8 cellular contexts compared by ENCODE assay signal in the genomic region with DNA sequence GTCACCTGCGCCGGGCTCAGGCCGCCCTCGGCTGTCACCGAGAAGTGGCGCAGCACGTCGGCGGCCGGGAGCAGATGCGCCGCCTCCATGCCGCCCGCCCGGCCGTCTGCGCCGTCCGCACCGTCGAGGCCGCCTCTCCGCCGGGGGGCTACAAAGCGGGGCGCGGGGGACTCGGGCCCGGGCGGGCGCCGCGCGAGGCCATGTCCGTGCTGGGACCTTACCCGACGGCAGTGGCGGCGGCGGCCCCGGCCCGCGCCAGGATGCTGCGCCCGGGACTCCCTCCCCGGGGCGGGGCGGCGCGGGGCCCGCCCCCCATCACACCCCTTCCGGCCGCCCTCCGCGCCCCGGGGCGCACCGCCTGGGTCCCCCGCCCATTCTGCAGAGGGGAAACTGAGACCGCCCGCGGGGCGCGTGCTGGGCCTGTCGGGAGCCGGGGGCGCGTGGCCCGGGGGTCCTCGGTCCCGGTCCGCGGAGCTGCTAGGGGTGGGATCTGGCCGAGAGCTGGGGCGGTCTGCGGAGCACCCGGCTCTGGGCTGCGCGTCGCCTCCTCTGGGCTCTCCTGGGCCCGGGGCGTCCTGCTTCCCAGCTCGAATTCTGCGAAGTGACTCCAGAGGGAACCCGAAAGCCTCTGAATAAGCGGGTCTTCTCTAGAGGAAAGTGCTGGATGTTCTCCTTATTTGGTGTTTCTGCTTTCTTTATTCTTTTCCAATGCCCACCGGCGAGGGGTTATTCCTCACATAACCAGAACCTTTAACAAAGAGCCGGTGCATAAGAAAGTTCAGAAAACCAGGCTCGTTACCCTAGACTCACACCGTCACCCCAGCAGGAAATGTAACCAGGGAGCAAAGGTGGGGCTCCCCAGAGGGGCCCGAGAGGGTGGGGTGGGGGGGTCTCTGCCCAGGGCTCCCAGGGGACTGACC. TPM values are rescaled to one million over a fixed set of nuclear protein-coding genes. Genes with fewer than 3 reads are reported as not detected.
DNase-seq lines count a peak whose midpoint lies in the region; ATAC-seq and TF ChIP-seq lines count a peak whose summit lies in the region.

A gene (minus strand): TSS at position 235 of the 920 bp plus-strand sequence. CDS start 146 bp downstream, at position 89.

- peak; percentile 59 for ATAC-seq in HG02610 (IDR thresholded peaks at IDR 0.05; ENCODE audit: unreplicated experiment)

- H3K4me1 ChIP-seq in right atrium auricular region, result peaks cover 0 to 54% of the 10 kb centered on the region in 2 donors

- peaks cover 3 to 5% of the 10 kb centered on the region in 2 donors for H3K27me3 ChIP-seq in right atrium auricular region

- no peaks in the 10 kb centered on the region for H3K9me3 ChIP-seq in right atrium auricular region

- no peaks in the 10 kb centered on the region for H3K36me3 ChIP-seq in right atrium auricular region

- H3K27ac ChIP-seq in right atrium auricular region, result peak within 1 kb of the TSS; percentile 46 to 58

- TF ChIP-seq CTCF in GM12875 (IDR thresholded peaks at IDR 0.05; ENCODE audit: borderline replicate concordance, insufficient read depth, low read depth, low read length) (no peak), right atrium auricular region (IDR thresholded peaks at IDR 0.05) (no peak)

- DNase-seq in RPMI8226, result peak; percentile 80
- peak in 3 of 4 experiments; percentile 32 to 72 (median 36) for DNase-seq in activated naive CD4-positive, alpha-beta T cell (lab: John Stamatoyannopoulos, UW)
- DNase-seq in right atrium auricular region (ENCODE audit: low spot score), result no peak
- peak; percentile 69 for DNase-seq in stimulated activated CD4-positive, alpha-beta T cell treated with anti-CD3 and anti-CD28 coated beads, Interleukin-12 subunit alpha, Interleukin-12 subunit beta, amount 100 ng/mL, for 4 hours
- DNase-seq in HK-2 (ENCODE audit: unreplicated experiment), result no peak
- DNase-seq in globus pallidus (ENCODE audit: low spot score), result no peak

- H3K4me3 ChIP-seq in GM12875 (ENCODE audit: low read depth, low read length) (peak within 1 kb of the TSS; percentile 91), right atrium auricular region (peak within 1 kb of the TSS; percentile 34 to 57)

RNA-seq across cellular contexts. Expression of the gene that starts here (rescaled TPM):
- 10 to 100 TPM in 1 of 2 donors, 1 to 10 TPM in 1; 5.5 to 12.2 TPM for total RNA-seq in right atrium auricular region

Comparison
In these comparisons a context has a peak if more than half of its experiments do, and no peak if none do; other contexts are left out.
1. DNase-seq: peak in RPMI8226 (single experiment), activated naive CD4-positive, alpha-beta T cell (3 of 4) and stimulated activated CD4-positive, alpha-beta T cell treated with anti-CD3 and anti-CD28 coated beads, Interleukin-12 subunit alpha, Interleukin-12 subunit beta, amount 100 ng/mL, for 4 hours (single experiment); none in right atrium auricular region (single experiment), HK-2 (single experiment) and globus pallidus (single experiment).